Comparison of ENCODE assay signal across 2 cellular contexts in genomic region chr6:143958839-143959399, GRCh38.
TF ChIP-seq lines count a peak whose summit lies in the region.

No MANE protein-coding gene starts in this region.

TF ChIP-seq in IMR-90, 13 proteins besides CTCF, POLR2A, EP300 and RAD21:
- TF ChIP-seq SMC3 (IDR thresholded peaks at IDR 0.05; ENCODE audit: low read depth, low read length) (no peak), RFX5 (IDR thresholded peaks at IDR 0.05; ENCODE audit: low read depth, low read length) (no peak), MXI1 (IDR thresholded peaks at IDR 0.05; ENCODE audit: borderline replicate concordance, low read depth, low read length) (no peak), CHD1 (IDR thresholded peaks at IDR 0.05; ENCODE audit: low read depth, low read length) (no peak), RCOR1 (IDR thresholded peaks at IDR 0.05; ENCODE audit: insufficient replicate concordance, low read length) (no peak), MAZ (IDR thresholded peaks at IDR 0.05; ENCODE audit: borderline replicate concordance, low read depth, low read length) (no peak), MAFK (IDR thresholded peaks at IDR 0.05; ENCODE audit: low read depth, low read length) (no peak), FOS (IDR thresholded peaks at IDR 0.05; ENCODE audit: low read depth, low read length) (no peak), BHLHE40 (IDR thresholded peaks at IDR 0.05; ENCODE audit: low read depth, low read length) (no peak)
TF ChIP-seq in IMR-90: peak in this region for 0.

TF ChIP-seq in H1, 55 proteins besides CTCF, POLR2A, EP300 and RAD21:
- TF ChIP-seq YY1 (IDR thresholded peaks at IDR 0.05; ENCODE audit: low read depth, low read length) (no peak), SIN3A (conservative IDR thresholded peaks at IDR 0.05 in 1 of 2, IDR thresholded peaks at IDR 0.05 in 1 of 2; ENCODE audit: low read depth in 1 of 2, low read length in 2 of 2) (peak; percentile 58 to 68; a peak in 2 of 4 replicates), SRF (IDR thresholded peaks at IDR 0.05; ENCODE audit: low read depth, low read length) (no peak), MAFK (IDR thresholded peaks at IDR 0.05; ENCODE audit: low read depth, low read length) (no peak), POLR2AphosphoS5 (IDR thresholded peaks at IDR 0.05; ENCODE audit: low read depth, low read length) (no peak), CTBP2 (IDR thresholded peaks at IDR 0.05; ENCODE audit: borderline replicate concordance, insufficient read depth, insufficient read length, low read length) (peak; percentile 91), SP1 (IDR thresholded peaks at IDR 0.05; ENCODE audit: low read depth, low read length) (peak; percentile 91), EZH2 (IDR thresholded peaks at IDR 0.05; ENCODE audit: low read depth, low read length, severe bottlenecking) (no peak), SP2 (IDR thresholded peaks at IDR 0.05; ENCODE audit: low read length) (no peak), HDAC2 (IDR thresholded peaks at IDR 0.05; ENCODE audit: borderline replicate concordance in 1 of 2, low read depth in 2 of 2, low read length in 2 of 2) (peak in 1 of 2 experiments; percentile 65; a peak in 1 of 4 replicates), JUND (IDR thresholded peaks at IDR 0.05; ENCODE audit: low read length) (no peak), PHF8 (conservative IDR thresholded peaks at IDR 0.05; ENCODE audit: low read depth, low read length) (no peak), ASH2L (IDR thresholded peaks at IDR 0.05; ENCODE audit: low read length) (peak; percentile 90), KDM1A (IDR thresholded peaks at IDR 0.05; ENCODE audit: borderline replicate concordance, low read length) (peak; percentile 41; the same call in 1 of the 2 replicates), NANOG (IDR thresholded peaks at IDR 0.05; ENCODE audit: insufficient read depth, low read depth, low read length, poor library complexity, severe bottlenecking) (peak; percentile 74), SUZ12 (IDR thresholded peaks at IDR 0.05; ENCODE audit: low read length) (no peak), TEAD4 (IDR thresholded peaks at IDR 0.05; ENCODE audit: low read depth, low read length) (peak; percentile 89), KDM4A (IDR thresholded peaks at IDR 0.05; ENCODE audit: low read depth, low read length, severe bottlenecking) (no peak), NRF1 (IDR thresholded peaks at IDR 0.05; ENCODE audit: low read depth, low read length) (no peak), KDM5A (IDR thresholded peaks at IDR 0.05; ENCODE audit: low read length) (no peak), RFX5 (IDR thresholded peaks at IDR 0.05; ENCODE audit: borderline replicate concordance, low read depth, low read length) (no peak), RBBP5 (IDR thresholded peaks at IDR 0.05; ENCODE audit: borderline replicate concordance, low read depth, low read length) (no peak), RNF2 (IDR thresholded peaks at IDR 0.05; ENCODE audit: borderline replicate concordance, low read depth, low read length, missing control alignments, poor library complexity, severe bottlenecking) (no peak), TCF12 (IDR thresholded peaks at IDR 0.05; ENCODE audit: low read depth, low read length) (0 out of 2 replicates have a peak, but pooled peaks have one; percentile 44), BACH1 (IDR thresholded peaks at IDR 0.05; ENCODE audit: low read length) (no peak), CHD1 (IDR thresholded peaks at IDR 0.05; ENCODE audit: low read depth, low read length) (no peak), RXRA (IDR thresholded peaks at IDR 0.05; ENCODE audit: insufficient read depth, low read depth, low read length) (no peak), CEBPB (IDR thresholded peaks at IDR 0.05; ENCODE audit: low read depth, low read length) (no peak), FOSL1 (IDR thresholded peaks at IDR 0.05; ENCODE audit: insufficient read depth, low read depth, low read length) (no peak), EGR1 (IDR thresholded peaks at IDR 0.05; ENCODE audit: borderline replicate concordance, low read depth, low read length) (no peak), SP4 (IDR thresholded peaks at IDR 0.05; ENCODE audit: low read length) (no peak; the same call in 1 of the 2 replicates), BRCA1 (IDR thresholded peaks at IDR 0.05; ENCODE audit: low read depth, low read length) (no peak), SIRT6 (IDR thresholded peaks at IDR 0.05; ENCODE audit: low read length) (no peak), HDAC6 (IDR thresholded peaks at IDR 0.05; ENCODE audit: low read depth, low read length) (no peak), CBX5 (IDR thresholded peaks at IDR 0.05; ENCODE audit: low read depth, low read length) (no peak)
- TF ChIP-seq, protein P1, sequence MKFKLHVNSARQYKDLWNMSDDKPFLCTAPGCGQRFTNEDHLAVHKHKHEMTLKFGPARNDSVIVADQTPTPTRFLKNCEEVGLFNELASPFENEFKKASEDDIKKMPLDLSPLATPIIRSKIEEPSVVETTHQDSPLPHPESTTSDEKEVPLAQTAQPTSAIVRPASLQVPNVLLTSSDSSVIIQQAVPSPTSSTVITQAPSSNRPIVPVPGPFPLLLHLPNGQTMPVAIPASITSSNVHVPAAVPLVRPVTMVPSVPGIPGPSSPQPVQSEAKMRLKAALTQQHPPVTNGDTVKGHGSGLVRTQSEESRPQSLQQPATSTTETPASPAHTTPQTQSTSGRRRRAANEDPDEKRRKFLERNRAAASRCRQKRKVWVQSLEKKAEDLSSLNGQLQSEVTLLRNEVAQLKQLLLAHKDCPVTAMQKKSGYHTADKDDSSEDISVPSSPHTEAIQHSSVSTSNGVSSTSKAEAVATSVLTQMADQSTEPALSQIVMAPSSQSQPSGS (IDR thresholded peaks at IDR 0.05; ENCODE audit: low read length): peak; percentile 53; the same call in 1 of the 2 replicates
- TF ChIP-seq, protein P2, sequence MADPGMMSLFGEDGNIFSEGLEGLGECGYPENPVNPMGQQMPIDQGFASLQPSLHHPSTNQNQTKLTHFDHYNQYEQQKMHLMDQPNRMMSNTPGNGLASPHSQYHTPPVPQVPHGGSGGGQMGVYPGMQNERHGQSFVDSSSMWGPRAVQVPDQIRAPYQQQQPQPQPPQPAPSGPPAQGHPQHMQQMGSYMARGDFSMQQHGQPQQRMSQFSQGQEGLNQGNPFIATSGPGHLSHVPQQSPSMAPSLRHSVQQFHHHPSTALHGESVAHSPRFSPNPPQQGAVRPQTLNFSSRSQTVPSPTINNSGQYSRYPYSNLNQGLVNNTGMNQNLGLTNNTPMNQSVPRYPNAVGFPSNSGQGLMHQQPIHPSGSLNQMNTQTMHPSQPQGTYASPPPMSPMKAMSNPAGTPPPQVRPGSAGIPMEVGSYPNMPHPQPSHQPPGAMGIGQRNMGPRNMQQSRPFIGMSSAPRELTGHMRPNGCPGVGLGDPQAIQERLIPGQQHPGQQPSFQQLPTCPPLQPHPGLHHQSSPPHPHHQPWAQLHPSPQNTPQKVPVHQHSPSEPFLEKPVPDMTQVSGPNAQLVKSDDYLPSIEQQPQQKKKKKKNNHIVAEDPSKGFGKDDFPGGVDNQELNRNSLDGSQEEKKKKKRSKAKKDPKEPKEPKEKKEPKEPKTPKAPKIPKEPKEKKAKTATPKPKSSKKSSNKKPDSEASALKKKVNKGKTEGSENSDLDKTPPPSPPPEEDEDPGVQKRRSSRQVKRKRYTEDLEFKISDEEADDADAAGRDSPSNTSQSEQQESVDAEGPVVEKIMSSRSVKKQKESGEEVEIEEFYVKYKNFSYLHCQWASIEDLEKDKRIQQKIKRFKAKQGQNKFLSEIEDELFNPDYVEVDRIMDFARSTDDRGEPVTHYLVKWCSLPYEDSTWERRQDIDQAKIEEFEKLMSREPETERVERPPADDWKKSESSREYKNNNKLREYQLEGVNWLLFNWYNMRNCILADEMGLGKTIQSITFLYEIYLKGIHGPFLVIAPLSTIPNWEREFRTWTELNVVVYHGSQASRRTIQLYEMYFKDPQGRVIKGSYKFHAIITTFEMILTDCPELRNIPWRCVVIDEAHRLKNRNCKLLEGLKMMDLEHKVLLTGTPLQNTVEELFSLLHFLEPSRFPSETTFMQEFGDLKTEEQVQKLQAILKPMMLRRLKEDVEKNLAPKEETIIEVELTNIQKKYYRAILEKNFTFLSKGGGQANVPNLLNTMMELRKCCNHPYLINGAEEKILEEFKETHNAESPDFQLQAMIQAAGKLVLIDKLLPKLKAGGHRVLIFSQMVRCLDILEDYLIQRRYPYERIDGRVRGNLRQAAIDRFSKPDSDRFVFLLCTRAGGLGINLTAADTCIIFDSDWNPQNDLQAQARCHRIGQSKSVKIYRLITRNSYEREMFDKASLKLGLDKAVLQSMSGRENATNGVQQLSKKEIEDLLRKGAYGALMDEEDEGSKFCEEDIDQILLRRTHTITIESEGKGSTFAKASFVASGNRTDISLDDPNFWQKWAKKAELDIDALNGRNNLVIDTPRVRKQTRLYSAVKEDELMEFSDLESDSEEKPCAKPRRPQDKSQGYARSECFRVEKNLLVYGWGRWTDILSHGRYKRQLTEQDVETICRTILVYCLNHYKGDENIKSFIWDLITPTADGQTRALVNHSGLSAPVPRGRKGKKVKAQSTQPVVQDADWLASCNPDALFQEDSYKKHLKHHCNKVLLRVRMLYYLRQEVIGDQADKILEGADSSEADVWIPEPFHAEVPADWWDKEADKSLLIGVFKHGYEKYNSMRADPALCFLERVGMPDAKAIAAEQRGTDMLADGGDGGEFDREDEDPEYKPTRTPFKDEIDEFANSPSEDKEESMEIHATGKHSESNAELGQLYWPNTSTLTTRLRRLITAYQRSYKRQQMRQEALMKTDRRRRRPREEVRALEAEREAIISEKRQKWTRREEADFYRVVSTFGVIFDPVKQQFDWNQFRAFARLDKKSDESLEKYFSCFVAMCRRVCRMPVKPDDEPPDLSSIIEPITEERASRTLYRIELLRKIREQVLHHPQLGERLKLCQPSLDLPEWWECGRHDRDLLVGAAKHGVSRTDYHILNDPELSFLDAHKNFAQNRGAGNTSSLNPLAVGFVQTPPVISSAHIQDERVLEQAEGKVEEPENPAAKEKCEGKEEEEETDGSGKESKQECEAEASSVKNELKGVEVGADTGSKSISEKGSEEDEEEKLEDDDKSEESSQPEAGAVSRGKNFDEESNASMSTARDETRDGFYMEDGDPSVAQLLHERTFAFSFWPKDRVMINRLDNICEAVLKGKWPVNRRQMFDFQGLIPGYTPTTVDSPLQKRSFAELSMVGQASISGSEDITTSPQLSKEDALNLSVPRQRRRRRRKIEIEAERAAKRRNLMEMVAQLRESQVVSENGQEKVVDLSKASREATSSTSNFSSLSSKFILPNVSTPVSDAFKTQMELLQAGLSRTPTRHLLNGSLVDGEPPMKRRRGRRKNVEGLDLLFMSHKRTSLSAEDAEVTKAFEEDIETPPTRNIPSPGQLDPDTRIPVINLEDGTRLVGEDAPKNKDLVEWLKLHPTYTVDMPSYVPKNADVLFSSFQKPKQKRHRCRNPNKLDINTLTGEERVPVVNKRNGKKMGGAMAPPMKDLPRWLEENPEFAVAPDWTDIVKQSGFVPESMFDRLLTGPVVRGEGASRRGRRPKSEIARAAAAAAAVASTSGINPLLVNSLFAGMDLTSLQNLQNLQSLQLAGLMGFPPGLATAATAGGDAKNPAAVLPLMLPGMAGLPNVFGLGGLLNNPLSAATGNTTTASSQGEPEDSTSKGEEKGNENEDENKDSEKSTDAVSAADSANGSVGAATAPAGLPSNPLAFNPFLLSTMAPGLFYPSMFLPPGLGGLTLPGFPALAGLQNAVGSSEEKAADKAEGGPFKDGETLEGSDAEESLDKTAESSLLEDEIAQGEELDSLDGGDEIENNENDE (IDR thresholded peaks at IDR 0.05; ENCODE audit: insufficient replicate concordance, low read length): peak; percentile 90
- TF ChIP-seq, protein P3, sequence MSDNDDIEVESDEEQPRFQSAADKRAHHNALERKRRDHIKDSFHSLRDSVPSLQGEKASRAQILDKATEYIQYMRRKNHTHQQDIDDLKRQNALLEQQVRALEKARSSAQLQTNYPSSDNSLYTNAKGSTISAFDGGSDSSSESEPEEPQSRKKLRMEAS (IDR thresholded peaks at IDR 0.05): peak; percentile 64; the same call in 1 of the 2 replicates
- TF ChIP-seq, protein P4, sequence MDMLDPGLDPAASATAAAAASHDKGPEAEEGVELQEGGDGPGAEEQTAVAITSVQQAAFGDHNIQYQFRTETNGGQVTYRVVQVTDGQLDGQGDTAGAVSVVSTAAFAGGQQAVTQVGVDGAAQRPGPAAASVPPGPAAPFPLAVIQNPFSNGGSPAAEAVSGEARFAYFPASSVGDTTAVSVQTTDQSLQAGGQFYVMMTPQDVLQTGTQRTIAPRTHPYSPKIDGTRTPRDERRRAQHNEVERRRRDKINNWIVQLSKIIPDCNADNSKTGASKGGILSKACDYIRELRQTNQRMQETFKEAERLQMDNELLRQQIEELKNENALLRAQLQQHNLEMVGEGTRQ (IDR thresholded peaks at IDR 0.05; ENCODE audit: low read length): no peak
- TF ChIP-seq, protein P5, sequence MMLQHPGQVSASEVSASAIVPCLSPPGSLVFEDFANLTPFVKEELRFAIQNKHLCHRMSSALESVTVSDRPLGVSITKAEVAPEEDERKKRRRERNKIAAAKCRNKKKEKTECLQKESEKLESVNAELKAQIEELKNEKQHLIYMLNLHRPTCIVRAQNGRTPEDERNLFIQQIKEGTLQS (IDR thresholded peaks at IDR 0.05; ENCODE audit: insufficient read depth, low read depth, low read length): no peak
